ENCODE assay signal across 8 cellular contexts in genomic region chr2:160062283-160063005, GRCh38. TPM values are rescaled to one million over a fixed set of nuclear protein-coding genes. Genes with fewer than 3 reads are reported as not detected.
DNase-seq lines count a peak whose midpoint lies in the region; ATAC-seq lines count a peak whose summit lies in the region.

Gene PLA2R1 (minus strand): TSS chr2:160062615. CDS start chr2:160062403, 212 bp downstream.

- DNase-seq in ELR (ENCODE audit: low read depth) (peak; percentile 49), SJSA1 (ENCODE audit: low read depth in 1 of 2, low spot score in 2 of 2) (peak; percentile 45 to 66), ureter (ENCODE audit: low spot score) (peak; percentile 68), NCI-H1417 (lab: John Stamatoyannopoulos, UW) (no peak)
- DNase-seq in effector CD4-positive, alpha-beta T cell = no peak

- peak within 1 kb of the TSS; percentile 52 for H3K4me3 ChIP-seq in SJSA1
- peak within 1 kb of the TSS; percentile 82 to 84 for H3K4me3 ChIP-seq in mucosa of rectum (ENCODE audit: low read length in 2 of 2)

- H3K9me3 ChIP-seq in SJSA1 (replicated peaks) = no peaks in the 10 kb centered on the region
- no peaks in the 10 kb centered on the region for H3K9me3 ChIP-seq in mucosa of rectum (ENCODE audit: control insufficient read depth in 2 of 2, low read length in 2 of 2)

- H3K4me1 ChIP-seq in SJSA1 (replicated peaks) (peaks cover 13% of the 10 kb centered on the region), mucosa of rectum (ENCODE audit: control insufficient read depth in 2 of 2, insufficient read depth in 2 of 2, low read length in 2 of 2) (peaks cover 6 to 11% of the 10 kb centered on the region in 2 donors)

- peak within 1 kb of the TSS; percentile 60 to 68 for H3K9ac ChIP-seq in mucosa of rectum (ENCODE audit: low read depth in 1 of 2, low read length in 2 of 2)

- no peak within 1 kb of the TSS for H3K27ac ChIP-seq in SJSA1
- H3K27ac ChIP-seq in mucosa of rectum (ENCODE audit: low read depth in 2 of 2, low read length in 2 of 2) = peak within 1 kb of the TSS in 1 of 2 donors; percentile 52

- no peaks in the 10 kb centered on the region for H3K36me3 ChIP-seq in SJSA1
- H3K36me3 ChIP-seq in mucosa of rectum (ENCODE audit: control insufficient read depth in 2 of 2, insufficient read depth in 2 of 2, low read length in 2 of 2) = no peaks in the 10 kb centered on the region

- ATAC-seq in esophagus mucosa (peak; percentile 69), HG02870 (IDR thresholded peaks at IDR 0.05; ENCODE audit: unreplicated experiment) (no peak)

- H3K27me3 ChIP-seq in SJSA1 (replicated peaks) = no peaks in the 10 kb centered on the region
- H3K27me3 ChIP-seq in mucosa of rectum (ENCODE audit: control insufficient read depth in 2 of 2, insufficient read depth in 2 of 2, low read length in 2 of 2) = no peaks in the 10 kb centered on the region

RNA-seq across cellular contexts. Expression of gene PLA2R1, which starts in this region (rescaled TPM):
- 1.9 and 2.3 TPM in 2 replicates for total RNA-seq in SJSA1 (2014; rRNA removed; shearing (Covaris generic))
- 6.2 TPM for total RNA-seq in esophagus mucosa
- 19.0 TPM for total RNA-seq in ureter

Comparison
In these comparisons a context has a peak if more than half of its experiments do, and no peak if none do; other contexts are left out.
1. DNase-seq: peak in ELR (single experiment), SJSA1 (2 of 2) and ureter (single experiment); none in effector CD4-positive, alpha-beta T cell (single experiment) and NCI-H1417 (0 of 3).